ENCODE assay signal across 1 cellular context in the genomic region with DNA sequence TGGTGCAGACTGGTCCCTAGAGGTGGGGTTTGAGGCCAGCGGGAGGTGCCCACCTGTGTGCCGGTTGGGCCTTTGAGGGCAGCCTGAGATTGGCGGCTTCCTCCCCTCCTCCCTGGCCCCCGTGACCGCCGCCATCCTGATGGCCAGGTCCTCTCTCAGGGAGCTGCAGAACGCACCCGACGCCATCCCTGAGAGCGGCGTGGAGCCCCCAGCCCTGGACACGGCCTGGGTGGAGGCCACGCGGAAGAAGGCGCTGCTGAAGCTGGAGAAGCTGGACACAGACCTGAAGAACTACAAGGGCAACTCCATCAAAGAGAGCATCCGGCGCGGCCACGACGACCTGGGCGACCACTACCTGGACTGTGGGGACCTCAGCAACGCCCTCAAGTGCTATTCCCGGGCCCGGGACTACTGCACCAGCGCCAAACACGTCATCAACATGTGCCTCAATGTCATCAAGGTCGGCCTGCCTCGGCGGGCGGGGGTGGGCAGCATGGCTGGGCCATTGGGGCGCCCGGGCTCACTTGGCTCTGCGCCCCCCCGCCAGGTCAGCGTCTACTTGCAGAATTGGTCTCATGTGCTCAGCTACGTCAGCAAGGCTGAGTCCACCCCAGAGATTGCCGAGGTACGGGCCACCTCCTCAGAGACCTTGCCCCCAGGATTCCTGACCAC.
TF ChIP-seq lines count a peak whose summit lies in the region.

No MANE protein-coding gene starts in this region.

TF ChIP-seq in HepG2, 621 proteins besides CTCF, POLR2A, EP300 and RAD21:
- peak; percentile 59 for TF ChIP-seq RBFOX2 (IDR thresholded peaks at IDR 0.05; ENCODE audit: low read depth, low read length)
- TF ChIP-seq ZNF761 (CRISPR knock-in tag; conservative IDR thresholded peaks at IDR 0.05): no peak
- no peak for TF ChIP-seq PITX1 (CRISPR knock-in tag; IDR thresholded peaks at IDR 0.05)
- TF ChIP-seq NFKB2 (CRISPR knock-in tag; IDR thresholded peaks at IDR 0.05; ENCODE audit: borderline replicate concordance): no peak
- TF ChIP-seq FOXA1 (IDR thresholded peaks at IDR 0.05): no peak
- TF ChIP-seq FOXA1 (CRISPR knock-in tag; IDR thresholded peaks at IDR 0.05): no peak
- TF ChIP-seq ZNF407 (CRISPR knock-in tag; IDR thresholded peaks at IDR 0.05; ENCODE audit: not compliant biosample characterization): no peak
- no peak for TF ChIP-seq SMARCE1 (IDR thresholded peaks at IDR 0.05; ENCODE audit: borderline replicate concordance)
- no peak for TF ChIP-seq KDM4B (CRISPR knock-in tag; IDR thresholded peaks at IDR 0.05)
- TF ChIP-seq ARID4A (CRISPR knock-in tag; IDR thresholded peaks at IDR 0.05; ENCODE audit: borderline replicate concordance): 0 out of 2 replicates have a peak, but pooled peaks have one; percentile 9
- TF ChIP-seq CC2D1A (CRISPR knock-in tag; IDR thresholded peaks at IDR 0.05): no peak
- no peak for TF ChIP-seq RNF2 (conservative IDR thresholded peaks at IDR 0.05; ENCODE audit: low read depth)
- no peak for TF ChIP-seq POGK (CRISPR knock-in tag; conservative IDR thresholded peaks at IDR 0.05)
- TF ChIP-seq ZNF75D (CRISPR knock-in tag; IDR thresholded peaks at IDR 0.05; ENCODE audit: borderline replicate concordance): no peak
- TF ChIP-seq MBD4 (IDR thresholded peaks at IDR 0.05; ENCODE audit: borderline replicate concordance, low read length): no peak
- no peak for TF ChIP-seq ZNF777 (CRISPR knock-in tag; IDR thresholded peaks at IDR 0.05)
- TF ChIP-seq FOXK2 (IDR thresholded peaks at IDR 0.05): no peak
- TF ChIP-seq PHF21A (CRISPR knock-in tag; IDR thresholded peaks at IDR 0.05): no peak
- peak; percentile 10; the same call in 1 of the 2 replicates for TF ChIP-seq POLR2G (IDR thresholded peaks at IDR 0.05; ENCODE audit: low read depth, low read length)
- peak; percentile 85 for TF ChIP-seq AGO2 (optimal IDR thresholded peaks at IDR 0.05; ENCODE audit: low read depth, low read length)
- TF ChIP-seq SNAI1 (CRISPR knock-in tag; IDR thresholded peaks at IDR 0.05; ENCODE audit: borderline replicate concordance): no peak
- TF ChIP-seq ZFP90 (CRISPR knock-in tag; IDR thresholded peaks at IDR 0.05; ENCODE audit: borderline replicate concordance): no peak
- TF ChIP-seq SETDB1 (CRISPR knock-in tag; IDR thresholded peaks at IDR 0.05; ENCODE audit: borderline replicate concordance): no peak
- TF ChIP-seq ZNF331 (CRISPR knock-in tag; IDR thresholded peaks at IDR 0.05): no peak
- TF ChIP-seq MAZ (IDR thresholded peaks at IDR 0.05; ENCODE audit: borderline replicate concordance, low read depth, low read length): no peak
- no peak for TF ChIP-seq MAZ (CRISPR knock-in tag; IDR thresholded peaks at IDR 0.05; ENCODE audit: low read depth)
- TF ChIP-seq, protein P1, sequence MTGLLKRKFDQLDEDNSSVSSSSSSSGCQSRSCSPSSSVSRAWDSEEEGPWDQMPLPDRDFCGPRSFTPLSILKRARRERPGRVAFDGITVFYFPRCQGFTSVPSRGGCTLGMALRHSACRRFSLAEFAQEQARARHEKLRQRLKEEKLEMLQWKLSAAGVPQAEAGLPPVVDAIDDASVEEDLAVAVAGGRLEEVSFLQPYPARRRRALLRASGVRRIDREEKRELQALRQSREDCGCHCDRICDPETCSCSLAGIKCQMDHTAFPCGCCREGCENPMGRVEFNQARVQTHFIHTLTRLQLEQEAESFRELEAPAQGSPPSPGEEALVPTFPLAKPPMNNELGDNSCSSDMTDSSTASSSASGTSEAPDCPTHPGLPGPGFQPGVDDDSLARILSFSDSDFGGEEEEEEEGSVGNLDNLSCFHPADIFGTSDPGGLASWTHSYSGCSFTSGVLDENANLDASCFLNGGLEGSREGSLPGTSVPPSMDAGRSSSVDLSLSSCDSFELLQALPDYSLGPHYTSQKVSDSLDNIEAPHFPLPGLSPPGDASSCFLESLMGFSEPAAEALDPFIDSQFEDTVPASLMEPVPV (CRISPR knock-in tag; IDR thresholded peaks at IDR 0.05): no peak
- TF ChIP-seq MATR3 (CRISPR knock-in tag; IDR thresholded peaks at IDR 0.05): no peak
- no peak for TF ChIP-seq RFXANK (CRISPR knock-in tag; IDR thresholded peaks at IDR 0.05)
- TF ChIP-seq ZMAT3 (CRISPR knock-in tag; conservative IDR thresholded peaks at IDR 0.05): no peak
- TF ChIP-seq ELF1 (CRISPR knock-in tag; IDR thresholded peaks at IDR 0.05): no peak
